10 cellular contexts compared by ENCODE assay signal in the genomic region with DNA sequence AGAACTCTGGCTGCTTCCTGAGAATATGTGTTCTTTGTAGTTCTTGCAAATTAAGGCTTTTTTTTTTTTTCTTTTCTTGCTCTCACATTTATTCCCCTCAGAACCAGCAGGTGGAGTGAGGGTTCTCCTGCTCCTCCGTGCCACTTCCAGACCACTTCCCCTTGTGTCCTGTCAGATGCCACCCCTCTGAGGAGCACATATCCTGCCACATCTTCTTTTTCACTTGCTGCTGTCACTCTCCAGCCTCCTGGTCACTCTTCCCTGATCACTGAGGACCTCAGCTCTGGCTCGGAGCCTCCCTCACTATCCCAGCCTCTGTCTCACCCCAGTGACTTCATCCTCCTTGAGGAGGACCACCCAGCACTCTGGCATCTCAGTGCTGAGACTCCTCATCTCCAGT.
DNase-seq lines count a peak whose midpoint lies in the region; ATAC-seq, FAIRE-seq and TF ChIP-seq lines count a peak whose summit lies in the region.
"Had no signal": no experiment of that assay in that cellular context is flagged by ENCODE, and none has a peak within 500 bp of the region (broad histone marks: within the 10 kb centered on the region; RNA-seq: fewer than 3 reads in every experiment).

No MANE protein-coding gene starts in this region.

- H3K4me1 ChIP-seq in PC-9 (replicated peaks; ENCODE audit: insufficient read depth), result peaks cover 30% of the 10 kb centered on the region
- H3K4me1 ChIP-seq: HAP-1 had no signal

- POLR2A ChIA-PET in PC-9 (lab: Charles Lee; ENCODE audit: unreplicated experiment), result no interaction called here

- BruUV-seq in PC-9 (replicated peaks; lab: Mats Ljungman, UMichigan), result no TSS peak

- intact Hi-C loops in PC-9 (cut with micrococcal nuclease; ENCODE audit: unreplicated experiment), result no loop called here
- intact Hi-C loops in sciatic nerve (cut with DNase I), result no loop called here

- H3K9me2 ChIP-seq in PC-9 (ENCODE audit: insufficient read depth), result no peaks in the 10 kb centered on the region

- ATAC-seq in GM19463 (IDR thresholded peaks at IDR 0.05; ENCODE audit: unreplicated experiment), result peak; percentile 57
- no peak for ATAC-seq in HG02763 (IDR thresholded peaks at IDR 0.05; ENCODE audit: unreplicated experiment)
- no peak for ATAC-seq in sciatic nerve

- H3F3A ChIP-seq in PC-9 (ENCODE audit: insufficient read depth, low read depth), result peaks cover 25% of the 10 kb centered on the region

- CTCF ChIA-PET in PC-9 (lab: Charles Lee), result interaction anchor here (0.7 kb wide), 1 partner anchor 306 kb away, joined by 9 read pairs; no protein-coding TSS in a partner anchor

- FAIRE-seq in frontal cortex (lab: Jason Lieb, UNC), result no peak
- FAIRE-seq: colon had no signal

- DNase-seq in AG09309 (ENCODE audit: low read depth), result peak; percentile 16
- peak; percentile 11 to 41 for DNase-seq in PC-9
- DNase-seq in foreskin fibroblast, result peak in 1 of 2 donors; percentile 39
- no peak for DNase-seq in frontal cortex (ENCODE audit: low spot score in 2 of 2)
- no peak for DNase-seq in activated CD4-positive, alpha-beta T cell treated with anti-CD3 and anti-CD28 coated beads for 4 hours
- DNase-seq in sciatic nerve (ENCODE audit: low spot score), result no peak

- peak overlapping the region; percentile 44 for H3K4me2 ChIP-seq in PC-9

- H3K36me3 ChIP-seq in PC-9 (ENCODE audit: low read depth), result no peaks in the 10 kb centered on the region
- H3K36me3 ChIP-seq: HAP-1 had no signal

- TF ChIP-seq CTCF in AG09309 (IDR thresholded peaks at IDR 0.05; ENCODE audit: control insufficient read depth, insufficient read depth, low read depth, low read length, missing control alignments) (peak; percentile 62), PC-9 (conservative IDR thresholded peaks at IDR 0.05) (peak; percentile 74), foreskin fibroblast (IDR thresholded peaks at IDR 0.05; ENCODE audit: low read depth, low read length) (peak; percentile 59)

- no peaks in the 10 kb centered on the region for H4K20me1 ChIP-seq in PC-9 (ENCODE audit: insufficient read depth)

- H3K9me3 ChIP-seq in PC-9 (ENCODE audit: insufficient read depth, low read depth), result no peaks in the 10 kb centered on the region; the same call in 1 of the 2 replicates
- H3K9me3 ChIP-seq: HAP-1 had no signal

- 0 out of 2 replicates have a peak overlapping the region, but pooled peaks have one; percentile 65 for H3K27ac ChIP-seq in PC-9

- H3K27me3 ChIP-seq in PC-9 (ENCODE audit: insufficient read depth, low read depth), result no peaks in the 10 kb centered on the region

- H3K79me2 ChIP-seq in PC-9 (ENCODE audit: low read depth), result no peaks in the 10 kb centered on the region

- H2AFZ ChIP-seq in PC-9, result no peak overlapping the region

- no peak overlapping the region for H3K4me3 ChIP-seq in AG09309 (ENCODE audit: control insufficient read depth, low read depth, low read length)
- no peak overlapping the region for H3K4me3 ChIP-seq in PC-9
- no peak overlapping the region for H3K4me3 ChIP-seq in foreskin fibroblast (ENCODE audit: low read depth in 1 of 2, low read length in 2 of 2)
- H3K4me3 ChIP-seq: HAP-1 had no signal

Comparison
In these comparisons a context has a peak if more than half of its experiments do, and no peak if none do; other contexts are left out.
1. DNase-seq: peak in AG09309 (single experiment) and PC-9 (2 of 2); none in frontal cortex (0 of 2), activated CD4-positive, alpha-beta T cell treated with anti-CD3 and anti-CD28 coated beads for 4 hours (0 of 2) and sciatic nerve (single experiment).
2. Peak in every context shown above with its lines, with median percentiles within 50 percentile points of each other: CTCF ChIP-seq.